ENCODE assay signal across 11 cellular contexts in genomic region chr1:203463469-203464062, GRCh38. TPM values are rescaled to one million over a fixed set of nuclear protein-coding genes. Genes with fewer than 3 reads are reported as not detected.
DNase-seq lines count a peak whose midpoint lies in the region; TF ChIP-seq lines count a peak whose summit lies in the region.
"Had no signal": no experiment of that assay in that cellular context is flagged by ENCODE, and none has a peak within 500 bp of the region (broad histone marks: within the 10 kb centered on the region; RNA-seq: fewer than 3 reads in every experiment).

No MANE protein-coding gene starts in this region.

- no peaks in the 10 kb centered on the region for H3K36me3 Mint-ChIP-seq in neural progenitor cell
- H3K36me3 Mint-ChIP-seq in CD14-positive monocyte, result no peaks in the 10 kb centered on the region

- intact Hi-C loops in CD14-positive monocyte (cut with micrococcal nuclease), result no loop called here
- intact Hi-C loops in dorsolateral prefrontal cortex (cut with DNase I), result no loop called here

- TF ChIP-seq CTCF in AG09309 (IDR thresholded peaks at IDR 0.05; ENCODE audit: control insufficient read depth, insufficient read depth, low read depth, low read length, missing control alignments) (peak; percentile 29), neural progenitor cell (IDR thresholded peaks at IDR 0.05) (peak; percentile 8), CD14-positive monocyte (IDR thresholded peaks at IDR 0.05) (no peak), dorsolateral prefrontal cortex (IDR thresholded peaks at IDR 0.05 in 54 of 56, conservative IDR thresholded peaks at IDR 0.05 in 2 of 56; ENCODE audit: low read depth in 1 of 56, partially characterized antibody in 56 of 56) (no peak)

- no peaks in the 10 kb centered on the region for H3K36me3 ChIP-seq in neural progenitor cell

- no peak for DNase-seq in AG09309 (ENCODE audit: low read depth)
- DNase-seq in NCI-H524 treated with DMSO at 0.1 percent for 48 hours (lab: John Stamatoyannopoulos, UW), result peak; percentile 8
- peak; percentile 60 for DNase-seq in fibroblast of gingiva (ENCODE audit: low read depth)
- no peak for DNase-seq in neural progenitor cell (ENCODE audit: low spot score)
- no peak for DNase-seq in T1000 (lab: John Stamatoyannopoulos, UW)
- no peak for DNase-seq in CD14-positive monocyte (ENCODE audit: low spot score)
- no peak for DNase-seq in dorsolateral prefrontal cortex
- DNase-seq in NCI-H510A treated with DMSO at 0.1 percent for 48 hours (lab: John Stamatoyannopoulos, UW), result no peak
- DNase-seq: Kasumi-1 had no signal

- no peaks in the 10 kb centered on the region for H3K9me3 ChIP-seq in neural progenitor cell (ENCODE audit: low read depth)

- H3K27me3 ChIP-seq in neural progenitor cell (no peaks in the 10 kb centered on the region), dorsolateral prefrontal cortex (no peaks in the 10 kb centered on the region)

- no peaks in the 10 kb centered on the region for H4K20me1 ChIP-seq in neural progenitor cell (ENCODE audit: low read depth)

- H3K4me1 Mint-ChIP-seq in neural progenitor cell (peaks cover 49% of the 10 kb centered on the region), CD14-positive monocyte (peaks cover 3% of the 10 kb centered on the region)

- H3F3A ChIP-seq in neural progenitor cell (ENCODE audit: low read depth), result peaks cover 6% of the 10 kb centered on the region

- no peak overlapping the region for H3K27ac ChIP-seq in neural progenitor cell
- H3K27ac ChIP-seq in dorsolateral prefrontal cortex, result peak overlapping the region in 24 of 59 donors; percentile 7 to 82 (median 48)

- no peak overlapping the region for H2AFZ ChIP-seq in neural progenitor cell (replicated peaks)

- peaks cover 3% of the 10 kb centered on the region for H3K27me3 Mint-ChIP-seq in neural progenitor cell (ENCODE audit: insufficient read depth, low read depth)
- peaks cover 10 to 14% (median 12%) of the 10 kb centered on the region in 3 donors for H3K27me3 Mint-ChIP-seq in CD14-positive monocyte (ENCODE audit: low read depth in 3 of 3)

- no peak overlapping the region for H3K9ac ChIP-seq in neural progenitor cell

- H3K27ac Mint-ChIP-seq in neural progenitor cell (peak overlapping the region; percentile 7), CD14-positive monocyte (peak overlapping the region in 1 of 7 donors; percentile 20)

- H3K4me3 Mint-ChIP-seq in neural progenitor cell (no peak overlapping the region), CD14-positive monocyte (peak overlapping the region in 1 of 2 donors; percentile 36)

- peaks cover 28% of the 10 kb centered on the region for H3K4me1 ChIP-seq in neural progenitor cell

- H3K4me3 ChIP-seq in AG09309 (ENCODE audit: control insufficient read depth, low read depth, low read length), result no peak overlapping the region
- no peak overlapping the region for H3K4me3 ChIP-seq in neural progenitor cell
- H3K4me3 ChIP-seq in dorsolateral prefrontal cortex, result no peak overlapping the region

- no peaks in the 10 kb centered on the region for H3K79me2 ChIP-seq in neural progenitor cell (ENCODE audit: low read depth)

- H3K4me2 ChIP-seq in neural progenitor cell, result no peak overlapping the region

- no peaks in the 10 kb centered on the region for H3K9me3 Mint-ChIP-seq in neural progenitor cell
- peaks cover 0 to 2% (median 0%) of the 10 kb centered on the region in 7 donors for H3K9me3 Mint-ChIP-seq in CD14-positive monocyte

RNA-seq across cellular contexts. Expression of gene PRELP, which starts 12.0 kb away (rescaled TPM):
- total RNA-seq in neural progenitor cell (ENCODE audit: low replicate concordance) (0.26 and 0.34 TPM in 2 replicates), dorsolateral prefrontal cortex (10 to 100 TPM in 104 of 120 experiments, 1 to 10 TPM in 16; 4.5 to 44.2 (median 15.2) TPM)
- polyA plus RNA-seq in CD14-positive monocyte, result not detected
- total RNA-seq: activated CD8-positive, alpha-beta memory T cell treated with anti-CD3 and anti-CD28 coated beads for 36 hours had no signal

RNA-seq across cellular contexts. Expression of gene OPTC, which starts 30.4 kb away (rescaled TPM):
- 0.50 TPM in 1 of 2 replicates, not detected in the other for total RNA-seq in neural progenitor cell (ENCODE audit: low replicate concordance)
- polyA plus RNA-seq in CD14-positive monocyte, result not detected
- 1 to 10 TPM in 1 of 120 experiments, under 1 TPM in 1, not detected in 118; 0.48 to 1.4 TPM for total RNA-seq in dorsolateral prefrontal cortex
- total RNA-seq: activated CD8-positive, alpha-beta memory T cell treated with anti-CD3 and anti-CD28 coated beads for 36 hours; liver had no signal
- polyA plus RNA-seq: liver had no signal

Comparison
In these comparisons a context has a peak if more than half of its experiments do, and no peak if none do; other contexts are left out.
1. DNase-seq: peak in NCI-H524 treated with DMSO at 0.1 percent for 48 hours (single experiment) and fibroblast of gingiva (single experiment); none in AG09309 (single experiment), neural progenitor cell (single experiment), T1000 (single experiment), CD14-positive monocyte (single experiment), dorsolateral prefrontal cortex (0 of 10) and NCI-H510A treated with DMSO at 0.1 percent for 48 hours (single experiment).
2. CTCF ChIP-seq: peak in AG09309 (single experiment) and neural progenitor cell (single experiment); none in CD14-positive monocyte (single experiment) and dorsolateral prefrontal cortex (0 of 56).